In the genomic region with DNA sequence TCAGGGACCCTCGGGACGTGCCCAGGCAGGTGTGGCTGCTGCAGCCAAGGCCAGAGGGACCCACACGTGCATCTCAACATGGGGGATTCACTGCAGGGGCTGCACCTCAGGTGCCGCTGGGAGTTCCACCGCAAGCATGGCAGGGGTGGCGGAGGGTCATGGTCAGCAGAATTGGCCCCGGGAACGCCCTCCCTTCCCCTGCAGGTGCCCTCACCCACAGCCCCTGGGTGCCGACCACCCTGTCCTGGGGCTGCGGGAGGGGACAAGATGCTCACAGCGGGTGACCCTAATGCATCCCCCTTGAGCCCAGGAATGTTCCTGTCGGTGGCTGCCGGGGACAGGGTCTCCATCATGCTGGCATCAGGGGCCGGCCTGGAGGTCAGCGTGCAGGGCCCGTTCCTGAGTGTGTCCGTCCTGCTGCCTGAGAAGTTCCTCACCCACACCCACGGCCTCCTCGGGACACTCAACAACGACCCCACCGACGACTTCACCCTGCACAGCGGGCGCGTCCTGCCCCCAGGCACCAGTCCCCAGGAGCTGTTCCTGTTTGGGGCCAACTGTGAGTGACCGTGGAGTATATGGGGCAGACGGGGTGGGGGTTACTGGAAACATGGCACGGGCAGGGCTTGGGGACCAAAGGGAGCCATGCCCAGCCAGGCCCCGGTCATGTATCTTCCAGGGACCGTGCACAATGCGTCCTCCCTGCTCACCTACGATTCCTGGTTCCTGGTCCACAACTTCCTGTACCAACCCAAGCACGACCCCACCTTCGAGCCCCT, we compare ENCODE assay signal across 20 cellular contexts. TPM values are rescaled to one million over a fixed set of nuclear protein-coding genes. Genes with fewer than 3 reads are reported as not detected.
"Had no signal": no experiment of that assay in that cellular context is flagged by ENCODE, and none has a peak within 500 bp of the region (broad histone marks: within the 10 kb centered on the region; RNA-seq: fewer than 3 reads in every experiment).

No MANE protein-coding gene starts in this region.

- H3K9me3 ChIP-seq: left lung, neutrophil, suprapubic skin, transverse colon had no signal

- H3K27me3 ChIP-seq: brain microvascular endothelial cell, left lung, neutrophil, suprapubic skin, transverse colon had no signal

- H3K36me3 Mint-ChIP-seq: activated CD4-positive, alpha-beta memory T cell treated with anti-CD3 and anti-CD28 coated beads for 36 hours; naive B cell had no signal

- H3K4me3 ChIP-seq: coronary artery, left lung, suprapubic skin, transverse colon had no signal

- H3K27ac ChIP-seq: brain microvascular endothelial cell, coronary artery, left lung, neutrophil, suprapubic skin, transverse colon, WERI-Rb-1 had no signal

- H3K9me3 Mint-ChIP-seq: activated CD4-positive, alpha-beta memory T cell treated with anti-CD3 and anti-CD28 coated beads for 36 hours; activated naive CD8-positive, alpha-beta T cell treated with anti-CD3 and anti-CD28 coated beads, Interleukin-2, amount 50 U/mL, for 24 hours; activated T-helper 17 cell treated with anti-CD3 and anti-CD28 coated beads, Interleukin-2, amount 50 U/mL, for 72 hours; naive B cell; stimulated activated naive CD8-positive, alpha-beta T cell treated with anti-CD3 and anti-CD28 coated beads, Interleukin-15, Interleukin-2, amounts not matched to agents 100 ng/mL and 50 ng/mL, for 24 hours had no signal

- H3K27ac Mint-ChIP-seq: activated CD4-positive, alpha-beta memory T cell treated with anti-CD3 and anti-CD28 coated beads for 36 hours; activated naive CD8-positive, alpha-beta T cell treated with anti-CD3 and anti-CD28 coated beads, Interleukin-2, amount 50 U/mL, for 24 hours; activated T-helper 17 cell treated with anti-CD3 and anti-CD28 coated beads, Interleukin-2, amount 50 U/mL, for 72 hours; naive B cell; stimulated activated naive CD8-positive, alpha-beta T cell treated with anti-CD3 and anti-CD28 coated beads, Interleukin-15, Interleukin-2, amounts not matched to agents 100 ng/mL and 50 ng/mL, for 24 hours had no signal

- H3K27me3 Mint-ChIP-seq: activated CD4-positive, alpha-beta memory T cell treated with anti-CD3 and anti-CD28 coated beads for 36 hours; activated naive CD8-positive, alpha-beta T cell treated with anti-CD3 and anti-CD28 coated beads, Interleukin-2, amount 50 U/mL, for 24 hours; activated T-helper 17 cell treated with anti-CD3 and anti-CD28 coated beads, Interleukin-2, amount 50 U/mL, for 72 hours; naive B cell; stimulated activated naive CD8-positive, alpha-beta T cell treated with anti-CD3 and anti-CD28 coated beads, Interleukin-15, Interleukin-2, amounts not matched to agents 100 ng/mL and 50 ng/mL, for 24 hours had no signal

- H3K36me3 ChIP-seq: brain microvascular endothelial cell, neutrophil, suprapubic skin, transverse colon had no signal

- ATAC-seq: activated naive CD8-positive, alpha-beta T cell treated with anti-CD3 and anti-CD28 coated beads, Interleukin-2, amount 50 U/mL, for 24 hours; activated T-helper 17 cell treated with anti-CD3 and anti-CD28 coated beads, Interleukin-2, amount 50 U/mL, for 72 hours; left lung had no signal

- H3K4me1 Mint-ChIP-seq: activated naive CD8-positive, alpha-beta T cell treated with anti-CD3 and anti-CD28 coated beads, Interleukin-2, amount 50 U/mL, for 24 hours; activated T-helper 17 cell treated with anti-CD3 and anti-CD28 coated beads, Interleukin-2, amount 50 U/mL, for 72 hours had no signal

- DNase-seq: activated CD4-positive, alpha-beta memory T cell treated with anti-CD3 and anti-CD28 coated beads for 36 hours; activated CD4-positive, alpha-beta T cell treated with anti-CD3 and anti-CD28 coated beads for 4 hours; activated naive CD4-positive, alpha-beta T cell; activated naive CD8-positive, alpha-beta T cell treated with anti-CD3 and anti-CD28 coated beads, Interleukin-2, amount 50 U/mL, for 24 hours; activated T-cell treated with anti-CD3 and anti-CD28 coated beads, Interleukin-2, amount 50 U/mL, for 1 hour; brain microvascular endothelial cell; central memory CD4-positive, alpha-beta T cell; erythroblast; mammary epithelial cell; naive B cell; retina; transverse colon; WERI-Rb-1 had no signal

- H3K4me3 Mint-ChIP-seq: activated CD4-positive, alpha-beta memory T cell treated with anti-CD3 and anti-CD28 coated beads for 36 hours; activated naive CD8-positive, alpha-beta T cell treated with anti-CD3 and anti-CD28 coated beads, Interleukin-2, amount 50 U/mL, for 24 hours; activated T-helper 17 cell treated with anti-CD3 and anti-CD28 coated beads, Interleukin-2, amount 50 U/mL, for 72 hours; naive B cell; stimulated activated naive CD8-positive, alpha-beta T cell treated with anti-CD3 and anti-CD28 coated beads, Interleukin-15, Interleukin-2, amounts not matched to agents 100 ng/mL and 50 ng/mL, for 24 hours had no signal

RNA-seq across cellular contexts. Expression of gene GGT5, which starts 57.8 kb away (rescaled TPM):
- total RNA-seq: activated CD4-positive, alpha-beta memory T cell treated with anti-CD3 and anti-CD28 coated beads for 36 hours had no signal
- polyA plus RNA-seq: keratinocyte had no signal
